ENCODE assay signal across 8 cellular contexts in genomic region chr2:178413472-178414265, GRCh38. TPM values are rescaled to one million over a fixed set of nuclear protein-coding genes. Genes with fewer than 3 reads are reported as not detected.
DNase-seq lines count a peak whose midpoint lies in the region; ATAC-seq and TF ChIP-seq lines count a peak whose summit lies in the region.

No MANE protein-coding gene starts in this region.

- H3K4me1 ChIP-seq in prostate gland (replicated peaks), result peaks cover 2% of the 10 kb centered on the region

- no peaks in the 10 kb centered on the region for H3K27me3 ChIP-seq in prostate gland (replicated peaks; ENCODE audit: insufficient read depth)

- H3K27ac ChIP-seq in prostate gland, result peak overlapping the region; percentile 90

- peak; percentile 60 for TF ChIP-seq POLR2A in GM10847 (IDR thresholded peaks at IDR 0.05; ENCODE audit: extremely low read depth, insufficient read length)
- no peak for TF ChIP-seq POLR2A in prostate gland (IDR thresholded peaks at IDR 0.05)

- no peaks in the 10 kb centered on the region for H3K36me3 ChIP-seq in prostate gland

- peak overlapping the region; percentile 45 to 50 for H3K4me3 ChIP-seq in prostate gland

- intact Hi-C loops in left ventricle myocardium superior (cut with micrococcal nuclease), result loop anchor here (10.0 kb wide), 1 partner anchor 279 kb away; no protein-coding TSS in a partner anchor
- intact Hi-C loops in prostate gland (cut with DNase I), result loop anchor here (5.0 to 10.0 kb wide), 2 partner anchors 219 to 301 kb away; partner anchors contain the start of genes OSBPL6 and RBM45

- peak; percentile 81 for ATAC-seq in HG02610 (IDR thresholded peaks at IDR 0.05; ENCODE audit: unreplicated experiment)
- ATAC-seq in left ventricle myocardium superior, result peak; percentile 90

- peak in 1 of 4 experiments; percentile 20 for TF ChIP-seq CTCF in prostate gland (IDR thresholded peaks at IDR 0.05)

- under 1% methylated on average over 45 of the region's 45 CpGs for WGBS in prostate gland

- DNase-seq in NCI-H1092 (lab: John Stamatoyannopoulos, UW) (peak; percentile 46), T-helper 1 cell (peak; percentile 23 to 87 (median 50)), amniotic epithelial cell (ENCODE audit: low read depth) (peak; percentile 48), left ventricle myocardium superior (peak; percentile 87), prostate gland (ENCODE audit: low spot score) (peak; percentile 52), ureter (ENCODE audit: low spot score) (peak; percentile 53)

- no peaks in the 10 kb centered on the region for H3K9me3 ChIP-seq in prostate gland

RNA-seq across cellular contexts. Expression of gene PRKRA, which starts 37.3 kb away (rescaled TPM):
- total RNA-seq in left ventricle myocardium superior (48.8 TPM), prostate gland (10 to 100 TPM; 59.8 to 67.7 TPM), ureter (48.1 TPM)

RNA-seq across cellular contexts. Expression of gene PJVK, which starts 37.5 kb away (rescaled TPM):
- 1.1 TPM for total RNA-seq in left ventricle myocardium superior
- total RNA-seq in prostate gland, result 1 to 10 TPM in 1 of 2 donors, under 1 TPM in 1; 0.91 to 4.7 TPM
- 5.8 TPM for total RNA-seq in ureter

Comparison
In these comparisons a context has a peak if more than half of its experiments do, and no peak if none do; other contexts are left out.
1. Peak in every context shown above with its lines: DNase-seq, ATAC-seq, H3K4me3 ChIP-seq and H3K27ac ChIP-seq.